1 cellular context compared by ENCODE assay signal in the genomic region with DNA sequence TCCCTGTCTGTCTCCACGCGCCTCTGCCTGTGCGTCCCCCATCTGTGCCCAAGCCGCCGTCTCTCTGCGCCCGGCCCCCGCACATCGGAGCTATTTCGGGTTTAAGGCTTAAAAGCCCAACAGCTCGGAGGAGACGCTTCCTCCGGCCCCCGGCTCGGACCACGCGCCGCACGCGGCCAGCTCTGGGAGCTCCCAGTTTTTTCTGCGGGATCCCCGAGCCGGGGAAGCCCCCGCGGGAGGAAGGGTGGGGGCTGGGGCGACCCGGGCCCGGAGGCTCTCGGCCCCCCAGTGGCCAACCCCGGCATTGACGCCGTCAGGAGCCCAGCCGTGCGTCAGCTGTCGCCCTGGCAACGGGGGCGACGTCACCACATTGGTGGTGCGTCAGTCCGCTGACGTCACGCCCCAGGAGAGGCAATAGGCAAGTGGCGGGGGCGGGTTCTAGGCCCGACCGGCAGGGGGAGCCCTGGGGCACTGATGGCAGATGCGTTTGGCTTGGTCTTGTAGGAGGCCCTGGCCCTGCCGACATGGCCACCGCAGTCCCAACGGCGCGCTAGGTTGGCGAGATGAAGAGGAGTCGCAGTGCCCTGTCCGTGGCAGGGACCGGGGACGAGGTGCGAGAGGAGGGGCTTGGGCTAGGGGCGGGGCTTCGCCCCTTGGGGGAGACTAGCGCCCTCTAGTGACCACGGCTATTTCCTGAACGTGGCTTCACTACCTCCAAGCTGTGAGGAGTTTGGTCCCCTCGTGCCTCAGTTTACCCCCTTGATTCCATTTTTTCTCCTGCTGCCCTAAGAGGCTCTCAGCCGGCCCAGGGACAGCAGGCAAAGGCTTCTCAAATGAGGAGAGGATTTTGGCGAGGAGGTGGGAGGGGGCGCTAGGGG.
TF ChIP-seq lines count a peak whose summit lies in the region.

No MANE protein-coding gene starts in this region.

TF ChIP-seq in HepG2, 621 proteins besides CTCF, POLR2A, EP300 and RAD21 (continued from another document and continues in another):
- no peak for TF ChIP-seq SMARCE1 (IDR thresholded peaks at IDR 0.05; ENCODE audit: borderline replicate concordance)
- no peak; the same call in 1 of the 2 replicates for TF ChIP-seq CEBPG (CRISPR knock-in tag; IDR thresholded peaks at IDR 0.05)
- TF ChIP-seq ZBTB3 (CRISPR knock-in tag; IDR thresholded peaks at IDR 0.05; ENCODE audit: borderline replicate concordance, low read depth): peak; percentile 54; the same call in 1 of the 2 replicates
- TF ChIP-seq TAF1 (CRISPR knock-in tag; IDR thresholded peaks at IDR 0.05): peak; percentile 33; the same call in 1 of the 2 replicates
- 0 out of 2 replicates have a peak, but pooled peaks have one; percentile 26 for TF ChIP-seq ZNF550 (CRISPR knock-in tag; IDR thresholded peaks at IDR 0.05; ENCODE audit: borderline replicate concordance)
- TF ChIP-seq, protein P1, sequence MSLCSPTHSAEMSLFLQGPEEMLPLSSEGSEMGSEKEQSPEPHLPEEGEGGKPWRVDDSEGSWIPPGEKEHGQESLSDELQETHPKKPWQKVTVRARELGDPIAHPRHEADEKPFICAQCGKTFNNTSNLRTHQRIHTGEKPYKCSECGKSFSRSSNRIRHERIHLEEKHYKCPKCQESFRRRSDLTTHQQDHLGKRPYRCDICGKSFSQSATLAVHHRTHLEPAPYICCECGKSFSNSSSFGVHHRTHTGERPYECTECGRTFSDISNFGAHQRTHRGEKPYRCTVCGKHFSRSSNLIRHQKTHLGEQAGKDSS (CRISPR knock-in tag; IDR thresholded peaks at IDR 0.05; ENCODE audit: borderline replicate concordance, low read depth): 0 out of 2 replicates have a peak, but pooled peaks have one; percentile 37
- peak; percentile 61 for TF ChIP-seq DMAP1 (CRISPR knock-in tag; IDR thresholded peaks at IDR 0.05)
- TF ChIP-seq, protein P2, sequence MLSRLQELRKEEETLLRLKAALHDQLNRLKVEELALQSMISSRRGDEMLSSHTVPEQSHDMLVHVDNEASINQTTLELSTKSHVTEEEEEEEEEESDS (CRISPR knock-in tag; IDR thresholded peaks at IDR 0.05; ENCODE audit: borderline replicate concordance): no peak
- peak; percentile 99 for TF ChIP-seq CREM (IDR thresholded peaks at IDR 0.05)
- peak; percentile 94 for TF ChIP-seq CREM (CRISPR knock-in tag; IDR thresholded peaks at IDR 0.05)
- TF ChIP-seq ELF1 (CRISPR knock-in tag; IDR thresholded peaks at IDR 0.05): peak; percentile 58
- no peak for TF ChIP-seq ZNF549 (CRISPR knock-in tag; IDR thresholded peaks at IDR 0.05)
- TF ChIP-seq CBX2 (IDR thresholded peaks at IDR 0.05; ENCODE audit: low read depth, low read length): no peak
- TF ChIP-seq CBX2 (CRISPR knock-in tag; IDR thresholded peaks at IDR 0.05; ENCODE audit: low read depth): no peak
- TF ChIP-seq, protein P3, sequence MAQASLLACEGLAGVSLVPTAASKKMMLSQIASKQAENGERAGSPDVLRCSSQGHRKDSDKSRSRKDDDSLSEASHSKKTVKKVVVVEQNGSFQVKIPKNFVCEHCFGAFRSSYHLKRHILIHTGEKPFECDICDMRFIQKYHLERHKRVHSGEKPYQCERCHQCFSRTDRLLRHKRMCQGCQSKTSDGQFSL (CRISPR knock-in tag; IDR thresholded peaks at IDR 0.05): 0 out of 2 replicates have a peak, but pooled peaks have one; percentile 44
- TF ChIP-seq ZNF451 (CRISPR knock-in tag; IDR thresholded peaks at IDR 0.05): 0 out of 2 replicates have a peak, but pooled peaks have one; percentile 52
- peak; percentile 81; the same call in 1 of the 2 replicates for TF ChIP-seq MEIS2 (CRISPR knock-in tag; IDR thresholded peaks at IDR 0.05)
- TF ChIP-seq IRF2 (CRISPR knock-in tag; IDR thresholded peaks at IDR 0.05): peak; percentile 86; the same call in 1 of the 2 replicates
- no peak for TF ChIP-seq CEBPB (IDR thresholded peaks at IDR 0.05; ENCODE audit: borderline replicate concordance, low read depth, low read length)
- no peak for TF ChIP-seq ZNF17 (CRISPR knock-in tag; IDR thresholded peaks at IDR 0.05)
- TF ChIP-seq ZFYVE20 (CRISPR knock-in tag; IDR thresholded peaks at IDR 0.05; ENCODE audit: borderline replicate concordance, low read depth): no peak
- TF ChIP-seq, protein P4, sequence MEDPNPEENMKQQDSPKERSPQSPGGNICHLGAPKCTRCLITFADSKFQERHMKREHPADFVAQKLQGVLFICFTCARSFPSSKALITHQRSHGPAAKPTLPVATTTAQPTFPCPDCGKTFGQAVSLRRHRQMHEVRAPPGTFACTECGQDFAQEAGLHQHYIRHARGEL (CRISPR knock-in tag; IDR thresholded peaks at IDR 0.05): peak; percentile 77; the same call in 1 of the 2 replicates
- TF ChIP-seq JUNB (CRISPR knock-in tag; IDR thresholded peaks at IDR 0.05; ENCODE audit: borderline replicate concordance): no peak
- no peak for TF ChIP-seq PCBP2 (optimal IDR thresholded peaks at IDR 0.05; ENCODE audit: low read depth, low read length, poor library complexity, severe bottlenecking)
- TF ChIP-seq, protein P5, sequence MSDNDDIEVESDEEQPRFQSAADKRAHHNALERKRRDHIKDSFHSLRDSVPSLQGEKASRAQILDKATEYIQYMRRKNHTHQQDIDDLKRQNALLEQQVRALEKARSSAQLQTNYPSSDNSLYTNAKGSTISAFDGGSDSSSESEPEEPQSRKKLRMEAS (IDR thresholded peaks at IDR 0.05): peak; percentile 55; the same call in 1 of the 2 replicates
- no peak for TF ChIP-seq ZNF598 (CRISPR knock-in tag; IDR thresholded peaks at IDR 0.05; ENCODE audit: borderline replicate concordance)
- TF ChIP-seq NR2F1 (CRISPR knock-in tag; IDR thresholded peaks at IDR 0.05): peak in 1 of 2 experiments; percentile 57; a peak in 1 of 4 replicates
- no peak for TF ChIP-seq NFIB (CRISPR knock-in tag; IDR thresholded peaks at IDR 0.05; ENCODE audit: borderline replicate concordance)
- no peak for TF ChIP-seq ZNF224 (CRISPR knock-in tag; IDR thresholded peaks at IDR 0.05)
- TF ChIP-seq, protein P6, sequence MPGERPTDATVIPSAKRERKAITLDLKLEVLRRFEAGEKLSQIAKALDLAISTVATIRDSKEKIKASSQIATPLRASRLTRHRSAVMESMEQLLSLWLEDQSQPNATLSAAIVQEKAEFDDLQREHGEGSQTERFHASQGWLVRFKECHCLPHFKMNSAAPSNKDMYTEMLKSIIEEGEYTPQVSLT (CRISPR knock-in tag; IDR thresholded peaks at IDR 0.05; ENCODE audit: borderline replicate concordance, low read depth): no peak
- peak; percentile 95 for TF ChIP-seq ZMYM4 (CRISPR knock-in tag; IDR thresholded peaks at IDR 0.05)
- TF ChIP-seq, protein P7, sequence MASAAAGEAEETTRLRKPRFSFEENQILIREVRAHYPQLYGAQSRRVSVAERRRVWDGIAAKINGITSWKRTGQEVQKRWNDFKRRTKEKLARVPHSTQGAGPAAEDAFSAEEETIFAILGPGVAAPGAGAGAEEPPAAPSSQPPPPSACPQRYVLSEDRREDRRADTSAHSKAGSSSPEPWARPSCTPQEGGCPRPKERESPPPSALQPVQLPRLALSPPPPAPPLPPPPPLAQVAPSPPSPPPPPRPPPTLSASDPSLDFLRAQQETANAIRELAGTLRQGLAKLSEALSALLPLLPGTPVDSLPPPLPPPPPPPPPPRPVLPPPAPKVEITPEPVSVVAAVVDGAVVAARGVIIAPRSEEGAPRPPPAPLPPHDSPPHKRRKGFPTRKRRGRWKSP (CRISPR knock-in tag; IDR thresholded peaks at IDR 0.05): no peak
- peak; percentile 75 for TF ChIP-seq GATAD2A (CRISPR knock-in tag; IDR thresholded peaks at IDR 0.05)
- TF ChIP-seq HNRNPLL (IDR thresholded peaks at IDR 0.05; ENCODE audit: low read depth, low read length, poor library complexity, severe bottlenecking): peak; percentile 63
- no peak for TF ChIP-seq RARA (CRISPR knock-in tag; IDR thresholded peaks at IDR 0.05)
- no peak for TF ChIP-seq TRIM24 (CRISPR knock-in tag; IDR thresholded peaks at IDR 0.05)
- no peak for TF ChIP-seq IKZF1 (IDR thresholded peaks at IDR 0.05)
- TF ChIP-seq, protein P8, sequence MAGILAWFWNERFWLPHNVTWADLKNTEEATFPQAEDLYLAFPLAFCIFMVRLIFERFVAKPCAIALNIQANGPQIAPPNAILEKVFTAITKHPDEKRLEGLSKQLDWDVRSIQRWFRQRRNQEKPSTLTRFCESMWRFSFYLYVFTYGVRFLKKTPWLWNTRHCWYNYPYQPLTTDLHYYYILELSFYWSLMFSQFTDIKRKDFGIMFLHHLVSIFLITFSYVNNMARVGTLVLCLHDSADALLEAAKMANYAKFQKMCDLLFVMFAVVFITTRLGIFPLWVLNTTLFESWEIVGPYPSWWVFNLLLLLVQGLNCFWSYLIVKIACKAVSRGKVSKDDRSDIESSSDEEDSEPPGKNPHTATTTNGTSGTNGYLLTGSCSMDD (CRISPR knock-in tag; IDR thresholded peaks at IDR 0.05): no peak
- TF ChIP-seq ELF3 (CRISPR knock-in tag; IDR thresholded peaks at IDR 0.05): peak; percentile 54
- no peak for TF ChIP-seq SIX1 (CRISPR knock-in tag; IDR thresholded peaks at IDR 0.05; ENCODE audit: borderline replicate concordance)
- TF ChIP-seq, protein P9, sequence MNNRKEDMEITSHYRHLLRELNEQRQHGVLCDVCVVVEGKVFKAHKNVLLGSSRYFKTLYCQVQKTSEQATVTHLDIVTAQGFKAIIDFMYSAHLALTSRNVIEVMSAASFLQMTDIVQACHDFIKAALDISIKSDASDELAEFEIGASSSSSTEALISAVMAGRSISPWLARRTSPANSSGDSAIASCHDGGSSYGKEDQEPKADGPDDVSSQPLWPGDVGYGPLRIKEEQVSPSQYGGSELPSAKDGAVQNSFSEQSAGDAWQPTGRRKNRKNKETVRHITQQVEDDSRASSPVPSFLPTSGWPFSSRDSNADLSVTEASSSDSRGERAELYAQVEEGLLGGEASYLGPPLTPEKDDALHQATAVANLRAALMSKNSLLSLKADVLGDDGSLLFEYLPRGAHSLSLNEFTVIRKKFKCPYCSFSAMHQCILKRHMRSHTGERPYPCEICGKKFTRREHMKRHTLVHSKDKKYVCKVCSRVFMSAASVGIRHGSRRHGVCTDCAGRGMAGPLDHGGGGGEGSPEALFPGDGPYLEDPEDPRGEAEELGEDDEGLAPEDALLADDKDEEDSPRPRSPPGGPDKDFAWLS (CRISPR knock-in tag; IDR thresholded peaks at IDR 0.05; ENCODE audit: borderline replicate concordance): no peak
- no peak for TF ChIP-seq ZSCAN22 (CRISPR knock-in tag; IDR thresholded peaks at IDR 0.05)
- no peak for TF ChIP-seq PRPF4 (IDR thresholded peaks at IDR 0.05; ENCODE audit: low read depth, low read length, poor library complexity, severe bottlenecking)
- TF ChIP-seq ZNF713 (CRISPR knock-in tag; IDR thresholded peaks at IDR 0.05): no peak
- TF ChIP-seq ATRX (CRISPR knock-in tag; IDR thresholded peaks at IDR 0.05; ENCODE audit: borderline replicate concordance): no peak
- peak; percentile 82 for TF ChIP-seq ZBTB7B (CRISPR knock-in tag; IDR thresholded peaks at IDR 0.05)
- TF ChIP-seq, protein P10, sequence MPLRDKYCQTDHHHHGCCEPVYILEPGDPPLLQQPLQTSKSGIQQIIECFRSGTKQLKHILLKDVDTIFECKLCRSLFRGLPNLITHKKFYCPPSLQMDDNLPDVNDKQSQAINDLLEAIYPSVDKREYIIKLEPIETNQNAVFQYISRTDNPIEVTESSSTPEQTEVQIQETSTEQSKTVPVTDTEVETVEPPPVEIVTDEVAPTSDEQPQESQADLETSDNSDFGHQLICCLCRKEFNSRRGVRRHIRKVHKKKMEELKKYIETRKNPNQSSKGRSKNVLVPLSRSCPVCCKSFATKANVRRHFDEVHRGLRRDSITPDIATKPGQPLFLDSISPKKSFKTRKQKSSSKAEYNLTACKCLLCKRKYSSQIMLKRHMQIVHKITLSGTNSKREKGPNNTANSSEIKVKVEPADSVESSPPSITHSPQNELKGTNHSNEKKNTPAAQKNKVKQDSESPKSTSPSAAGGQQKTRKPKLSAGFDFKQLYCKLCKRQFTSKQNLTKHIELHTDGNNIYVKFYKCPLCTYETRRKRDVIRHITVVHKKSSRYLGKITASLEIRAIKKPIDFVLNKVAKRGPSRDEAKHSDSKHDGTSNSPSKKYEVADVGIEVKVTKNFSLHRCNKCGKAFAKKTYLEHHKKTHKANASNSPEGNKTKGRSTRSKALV (CRISPR knock-in tag; IDR thresholded peaks at IDR 0.05): peak; percentile 92; the same call in 1 of the 2 replicates
- 0 out of 2 replicates have a peak, but pooled peaks have one; percentile 45 for TF ChIP-seq FOXM1 (CRISPR knock-in tag; IDR thresholded peaks at IDR 0.05)
- TF ChIP-seq NCOA2 (CRISPR knock-in tag; IDR thresholded peaks at IDR 0.05): peak; percentile 31; the same call in 1 of the 2 replicates
- peak; percentile 31; the same call in 1 of the 2 replicates for TF ChIP-seq NFYB (CRISPR knock-in tag; IDR thresholded peaks at IDR 0.05)
- TF ChIP-seq, protein P11, sequence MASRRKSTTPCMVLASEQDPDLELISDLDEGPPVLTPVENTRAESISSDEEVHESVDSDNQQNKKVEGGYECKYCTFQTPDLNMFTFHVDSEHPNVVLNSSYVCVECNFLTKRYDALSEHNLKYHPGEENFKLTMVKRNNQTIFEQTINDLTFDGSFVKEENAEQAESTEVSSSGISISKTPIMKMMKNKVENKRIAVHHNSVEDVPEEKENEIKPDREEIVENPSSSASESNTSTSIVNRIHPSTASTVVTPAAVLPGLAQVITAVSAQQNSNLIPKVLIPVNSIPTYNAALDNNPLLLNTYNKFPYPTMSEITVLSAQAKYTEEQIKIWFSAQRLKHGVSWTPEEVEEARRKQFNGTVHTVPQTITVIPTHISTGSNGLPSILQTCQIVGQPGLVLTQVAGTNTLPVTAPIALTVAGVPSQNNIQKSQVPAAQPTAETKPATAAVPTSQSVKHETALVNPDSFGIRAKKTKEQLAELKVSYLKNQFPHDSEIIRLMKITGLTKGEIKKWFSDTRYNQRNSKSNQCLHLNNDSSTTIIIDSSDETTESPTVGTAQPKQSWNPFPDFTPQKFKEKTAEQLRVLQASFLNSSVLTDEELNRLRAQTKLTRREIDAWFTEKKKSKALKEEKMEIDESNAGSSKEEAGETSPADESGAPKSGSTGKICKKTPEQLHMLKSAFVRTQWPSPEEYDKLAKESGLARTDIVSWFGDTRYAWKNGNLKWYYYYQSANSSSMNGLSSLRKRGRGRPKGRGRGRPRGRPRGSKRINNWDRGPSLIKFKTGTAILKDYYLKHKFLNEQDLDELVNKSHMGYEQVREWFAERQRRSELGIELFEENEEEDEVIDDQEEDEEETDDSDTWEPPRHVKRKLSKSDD (CRISPR knock-in tag; IDR thresholded peaks at IDR 0.05; ENCODE audit: low read depth): peak; percentile 100
- TF ChIP-seq FOXJ3 (CRISPR knock-in tag; IDR thresholded peaks at IDR 0.05; ENCODE audit: borderline replicate concordance): 0 out of 2 replicates have a peak, but pooled peaks have one; percentile 35
- TF ChIP-seq, protein P12, sequence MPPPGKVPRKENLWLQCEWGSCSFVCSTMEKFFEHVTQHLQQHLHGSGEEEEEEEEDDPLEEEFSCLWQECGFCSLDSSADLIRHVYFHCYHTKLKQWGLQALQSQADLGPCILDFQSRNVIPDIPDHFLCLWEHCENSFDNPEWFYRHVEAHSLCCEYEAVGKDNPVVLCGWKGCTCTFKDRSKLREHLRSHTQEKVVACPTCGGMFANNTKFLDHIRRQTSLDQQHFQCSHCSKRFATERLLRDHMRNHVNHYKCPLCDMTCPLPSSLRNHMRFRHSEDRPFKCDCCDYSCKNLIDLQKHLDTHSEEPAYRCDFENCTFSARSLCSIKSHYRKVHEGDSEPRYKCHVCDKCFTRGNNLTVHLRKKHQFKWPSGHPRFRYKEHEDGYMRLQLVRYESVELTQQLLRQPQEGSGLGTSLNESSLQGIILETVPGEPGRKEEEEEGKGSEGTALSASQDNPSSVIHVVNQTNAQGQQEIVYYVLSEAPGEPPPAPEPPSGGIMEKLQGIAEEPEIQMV (CRISPR knock-in tag; IDR thresholded peaks at IDR 0.05; ENCODE audit: low read depth): no peak
